ENCODE assay signal across 18 cellular contexts in the genomic region with DNA sequence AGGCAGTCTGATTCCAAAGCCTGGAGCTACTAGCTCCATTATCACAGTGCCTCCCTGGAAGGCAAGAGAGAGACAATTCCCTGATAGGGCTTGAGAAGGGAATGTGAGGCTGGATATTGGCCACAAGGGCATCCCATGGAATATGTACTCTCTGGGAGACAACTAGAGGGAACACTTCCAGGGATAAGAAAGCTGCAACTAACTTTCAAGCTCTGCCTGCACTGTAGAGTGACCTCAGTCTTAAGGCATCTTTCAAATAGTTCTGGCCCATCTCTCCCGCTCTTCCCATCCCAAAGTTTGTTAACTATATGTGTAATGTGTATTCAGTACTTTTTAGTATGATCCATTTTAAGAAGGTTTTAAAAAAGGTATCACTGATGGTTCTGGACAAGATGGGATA. TPM values are rescaled to one million over a fixed set of nuclear protein-coding genes. Genes with fewer than 3 reads are reported as not detected.
"Had no signal": no experiment of that assay in that cellular context is flagged by ENCODE, and none has a peak within 500 bp of the region (broad histone marks: within the 10 kb centered on the region; RNA-seq: fewer than 3 reads in every experiment).

No MANE protein-coding gene starts in this region.

- H3K4me3 ChIP-seq: dorsolateral prefrontal cortex, lung, upper lobe of right lung had no signal

- H3K9me3 ChIP-seq: upper lobe of right lung had no signal

- H3K36me3 ChIP-seq: upper lobe of right lung had no signal

- H3K36me3 Mint-ChIP-seq: activated naive CD4-positive, alpha-beta T cell treated with anti-CD3 and anti-CD28 coated beads, Interleukin-2, amount 50 U/mL, for 24 hours had no signal

- H3K9me3 Mint-ChIP-seq: activated naive CD4-positive, alpha-beta T cell treated with anti-CD3 and anti-CD28 coated beads, Interleukin-2, amount 50 U/mL, for 24 hours; T-helper 2 cell treated with Interferon-gamma antibody and Interleukin-4, amounts not matched to agents 5 μg/mL and 100 μg/mL, for 36 hours had no signal

- H3K27ac Mint-ChIP-seq: activated CD4-positive, alpha-beta T cell treated with anti-CD3 and anti-CD28 coated beads for 36 hours; activated naive CD4-positive, alpha-beta T cell treated with anti-CD3 and anti-CD28 coated beads, Interleukin-2, amount 50 U/mL, for 24 hours; nephron progenitor cell; T-helper 2 cell treated with Interferon-gamma antibody and Interleukin-4, amounts not matched to agents 5 μg/mL and 100 μg/mL, for 36 hours had no signal

- H3K27me3 ChIP-seq: dorsolateral prefrontal cortex had no signal

- ATAC-seq: activated CD4-positive, alpha-beta T cell treated with anti-CD3 and anti-CD28 coated beads for 36 hours; left lobe of liver; upper lobe of right lung had no signal

- H3K27ac ChIP-seq: dorsolateral prefrontal cortex, upper lobe of right lung had no signal

- DNase-seq: activated CD4-positive, alpha-beta T cell treated with anti-CD3 and anti-CD28 coated beads for 36 hours; activated CD4-positive, alpha-beta T cell treated with anti-CD3 and anti-CD28 coated beads, Interleukin-2, amount 50 U/mL, for 48 hours; activated gamma-delta T cell; amniotic stem cell; dorsolateral prefrontal cortex; hypothalamus; midbrain; nephron progenitor cell; occipital lobe; retina; stimulated activated CD8-positive, alpha-beta memory T cell treated with anti-CD3 and anti-CD28 coated beads, Interleukin-4, amount 100 ng/mL, for 48 hours; stimulated activated naive CD4-positive, alpha-beta T cell; upper lobe of right lung had no signal

RNA-seq across cellular contexts. Expression of a gene that starts 13.1 kb away (rescaled TPM):
- total RNA-seq: myocyte had no signal
